8 cellular contexts compared by ENCODE assay signal in the genomic region with DNA sequence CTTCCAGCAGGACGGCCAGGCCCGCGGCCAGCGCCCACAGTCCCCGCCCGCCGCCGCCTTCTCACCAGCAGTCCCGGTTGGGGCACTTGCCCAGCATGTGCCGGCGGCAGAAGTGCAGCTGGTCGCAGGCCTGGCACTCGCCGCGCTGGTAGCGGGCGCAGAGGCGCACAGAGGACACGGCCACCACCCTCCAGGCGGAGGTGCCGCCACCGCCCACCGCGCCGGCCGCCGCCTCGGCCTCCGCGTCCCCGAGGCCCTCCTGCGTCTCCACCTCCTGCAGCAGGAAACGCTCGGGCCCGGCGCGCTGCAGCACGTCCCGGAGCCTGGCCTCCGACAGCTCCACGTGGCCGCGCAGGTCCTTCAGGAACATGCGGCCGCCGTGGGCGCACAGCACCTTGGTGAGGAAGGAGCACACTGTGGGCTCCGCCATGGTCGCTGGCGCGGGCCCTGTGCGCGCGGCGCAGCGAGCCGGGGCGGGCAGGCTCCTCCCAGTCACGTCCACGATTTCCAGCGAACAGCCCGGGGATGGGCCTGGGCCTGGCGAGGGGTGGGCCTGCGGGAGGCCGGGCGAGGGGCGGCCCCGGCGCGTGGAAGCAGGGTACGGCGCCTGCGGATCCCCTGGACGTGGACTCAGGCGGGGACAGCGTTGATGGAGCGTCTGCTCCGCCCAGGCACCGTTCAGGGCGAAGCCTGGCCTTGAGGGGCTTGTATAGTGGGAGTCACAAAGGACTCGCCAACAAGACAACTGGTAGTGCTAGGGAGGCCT. TPM values are rescaled to one million over a fixed set of nuclear protein-coding genes. Genes with fewer than 3 reads are reported as not detected.
DNase-seq lines count a peak whose midpoint lies in the region; ATAC-seq and TF ChIP-seq lines count a peak whose summit lies in the region.

Gene ZC3HAV1L, minus strand, starts transcription at position 455 of the 766 bp plus-strand sequence. Its CDS starts 25 bp downstream, at position 430.

- peak within 1 kb of the TSS; percentile 99 for H3K27ac ChIP-seq in C4-2B
- H3K27ac ChIP-seq in muscle layer of colon (ENCODE audit: low read depth, low read length): peak within 1 kb of the TSS; percentile 19

- H3K4me1 ChIP-seq in muscle layer of colon (ENCODE audit: insufficient read depth, low read length): peaks cover 10% of the 10 kb centered on the region

- peak within 1 kb of the TSS; percentile 74 for H3K4me3 ChIP-seq in epithelial cell of proximal tubule (ENCODE audit: low read depth, low read length)
- H3K4me3 ChIP-seq in muscle layer of colon (ENCODE audit: low read depth in 1 of 2, low read length in 2 of 2): peak within 1 kb of the TSS; percentile 52 to 60

- H3K9me3 ChIP-seq in muscle layer of colon (ENCODE audit: low read length): no peaks in the 10 kb centered on the region

- TF ChIP-seq CTCF in C4-2B (conservative IDR thresholded peaks at IDR 0.05): no peak
- TF ChIP-seq CTCF in epithelial cell of proximal tubule (conservative IDR thresholded peaks at IDR 0.05; ENCODE audit: low read depth, low read length): no peak

- H3K36me3 ChIP-seq in muscle layer of colon (ENCODE audit: insufficient read depth, low read length): peaks cover 3% of the 10 kb centered on the region

- H3K9ac ChIP-seq in muscle layer of colon (ENCODE audit: low read length): no peak within 1 kb of the TSS

- ATAC-seq in GM19035 (IDR thresholded peaks at IDR 0.05; ENCODE audit: unreplicated experiment) (peak; percentile 77), HG03175 (IDR thresholded peaks at IDR 0.05; ENCODE audit: unreplicated experiment) (peak; percentile 83)

- peak; percentile 48 for DNase-seq in NCI-H510A (lab: John Stamatoyannopoulos, UW)
- DNase-seq in activated CD8-positive, alpha-beta memory T cell treated with anti-CD3 and anti-CD28 coated beads, Interleukin-2, amount 50 U/mL, for 4 hours: peak; percentile 49
- no peak for DNase-seq in epithelial cell of proximal tubule (ENCODE audit: low read depth)
- DNase-seq in stromal cell of bone marrow (ENCODE audit: low read depth): peak; percentile 38

- no peaks in the 10 kb centered on the region for H3K27me3 ChIP-seq in muscle layer of colon (ENCODE audit: control insufficient read depth in 1 of 2, insufficient read depth in 2 of 2, low read length in 2 of 2)

RNA-seq across cellular contexts. Expression of gene ZC3HAV1L, which starts in this region (rescaled TPM):
- 15.8 and 39.3 TPM in 2 replicates for total RNA-seq in epithelial cell of proximal tubule
